ENCODE assay signal across 8 cellular contexts in genomic region chr10:89391882-89392756, GRCh38. TPM values are rescaled to one million over a fixed set of nuclear protein-coding genes. Genes with fewer than 3 reads are reported as not detected.
DNase-seq lines count a peak whose midpoint lies in the region; ATAC-seq and TF ChIP-seq lines count a peak whose summit lies in the region.

IFIT1 (plus strand) TSS chr10:89392623; CDS start chr10:89392713, 90 bp downstream.

- TF ChIP-seq CTCF in AG04450 (IDR thresholded peaks at IDR 0.05; ENCODE audit: low read depth, low read length): no peak
- TF ChIP-seq CTCF in GM12864 (IDR thresholded peaks at IDR 0.05; ENCODE audit: low read depth, low read length, missing control alignments): no peak
- TF ChIP-seq CTCF in subcutaneous adipose tissue (IDR thresholded peaks at IDR 0.05; ENCODE audit: low read depth): no peak

- peak; percentile 79 for ATAC-seq in HG02571 (IDR thresholded peaks at IDR 0.05; ENCODE audit: unreplicated experiment)

- CTCF ChIA-PET in AG04450 (lab: Charles Lee): interaction anchor here (0.7 to 3.1 kb wide), 6 partner anchors 22 to 582 kb away, joined by 3 to 17 read pairs (median 4); partner anchors contain the start of gene IFIT5

- H3K27me3 ChIP-seq in AG04450 (ENCODE audit: control insufficient read depth, insufficient read depth, low read length): no peaks in the 10 kb centered on the region

- peak; percentile 85 for DNase-seq in AG04450 (ENCODE audit: low read depth, low spot score)
- DNase-seq in GM12864 (ENCODE audit: low read depth): peak; percentile 91
- DNase-seq in NCI-H1048 (lab: John Stamatoyannopoulos, UW): peak; percentile 26
- peak; percentile 24 for DNase-seq in activated CD4-positive, alpha-beta T cell treated with anti-CD3 and anti-CD28 coated beads, Interleukin-2, amount 50 U/mL, for 1 hour
- DNase-seq in epidermal melanocyte (ENCODE audit: insufficient read length, low spot score): peak; percentile 71
- no peak for DNase-seq in mesenteric fat pad (ENCODE audit: low spot score)

- H3K4me3 ChIP-seq in AG04450 (ENCODE audit: low read depth, low read length) (peak within 1 kb of the TSS; percentile 75), GM12864 (ENCODE audit: low read depth, low read length) (peak within 1 kb of the TSS; percentile 43)

- peak within 1 kb of the TSS; percentile 81 for H3K27ac ChIP-seq in AG04450 (ENCODE audit: low read depth, low read length)

- H3K9me3 ChIP-seq in AG04450 (ENCODE audit: control insufficient read depth, insufficient read depth, low read length): no peaks in the 10 kb centered on the region

- POLR2A ChIA-PET in AG04450 (lab: Yijun Ruan, JAX): interaction anchor here (0.6 to 1.8 kb wide), 8 partner anchors 17 to 1621 kb away, joined by 3 to 12 read pairs (median 8); partner anchors contain the start of gene IFIT3

RNA-seq across cellular contexts. Expression of gene IFIT1, which starts in this region (rescaled TPM):
- 24.3 and 32.8 TPM in 2 replicates for polyA plus RNA-seq in AG04450 (2011; rRNA removed)
- 8.0 and 13.1 TPM in 2 replicates for polyA minus RNA-seq in AG04450 (2011; rRNA and poly(A)+ RNA removed)
- total RNA-seq in mesenteric fat pad: 14.5 TPM
- 10 to 100 TPM in 3 of 4 donors, 1 to 10 TPM in 1; 4.7 to 25.1 (median 19.6) TPM for total RNA-seq in subcutaneous adipose tissue
